Comparison of ENCODE assay signal across 1 cellular context in genomic region chr11:118226294-118226693, GRCh38.
TF ChIP-seq lines count a peak whose summit lies in the region.

No MANE protein-coding gene starts in this region.

TF ChIP-seq in K562, 482 proteins besides CTCF, POLR2A, EP300 and RAD21 (continued from another document):
- no peak for TF ChIP-seq FOXP4 (CRISPR knock-in tag; IDR thresholded peaks at IDR 0.05; ENCODE audit: borderline replicate concordance)
- no peak for TF ChIP-seq MAFK (IDR thresholded peaks at IDR 0.05; ENCODE audit: low read length)
- TF ChIP-seq SRSF1 (IDR thresholded peaks at IDR 0.05; ENCODE audit: low read depth, low read length) = no peak
- TF ChIP-seq CREBBP (IDR thresholded peaks at IDR 0.05; ENCODE audit: low read depth, low read length) = no peak
- no peak for TF ChIP-seq ATF1 (CRISPR knock-in tag; IDR thresholded peaks at IDR 0.05)
- no peak for TF ChIP-seq ATF1 (tag; IDR thresholded peaks at IDR 0.05)
- peak; percentile 50; the same call in 1 of the 2 replicates for TF ChIP-seq USF1 (CRISPR knock-in tag; IDR thresholded peaks at IDR 0.05)
- TF ChIP-seq ZZZ3 (IDR thresholded peaks at IDR 0.05) = no peak
- no peak for TF ChIP-seq TCFL5 (CRISPR knock-in tag; conservative IDR thresholded peaks at IDR 0.05)
- TF ChIP-seq ZNF165 (CRISPR knock-in tag; IDR thresholded peaks at IDR 0.05; ENCODE audit: borderline replicate concordance) = no peak
- TF ChIP-seq MAFG (tag; conservative IDR thresholded peaks at IDR 0.05) = no peak
- TF ChIP-seq SAFB2 (IDR thresholded peaks at IDR 0.05; ENCODE audit: borderline replicate concordance, low read depth, low read length, severe bottlenecking) = no peak
- TF ChIP-seq ZBTB1 (CRISPR knock-in tag; IDR thresholded peaks at IDR 0.05; ENCODE audit: borderline replicate concordance, low read depth) = no peak
- no peak for TF ChIP-seq CXXC5 (CRISPR knock-in tag; IDR thresholded peaks at IDR 0.05)
- no peak for TF ChIP-seq BHLHE40 (IDR thresholded peaks at IDR 0.05; ENCODE audit: low read length)
- no peak for TF ChIP-seq KDM1A (IDR thresholded peaks at IDR 0.05)
- no peak for TF ChIP-seq CBFA2T2 (conservative IDR thresholded peaks at IDR 0.05)
- no peak for TF ChIP-seq HMGN3 (IDR thresholded peaks at IDR 0.05; ENCODE audit: borderline replicate concordance, extremely low read depth, insufficient read length, low read depth, low read length)
- TF ChIP-seq CHD4 (IDR thresholded peaks at IDR 0.05; ENCODE audit: insufficient read depth, insufficient replicate concordance, low read depth, low read length, poor library complexity, severe bottlenecking) = no peak
- TF ChIP-seq SIN3A (IDR thresholded peaks at IDR 0.05; ENCODE audit: borderline replicate concordance in 2 of 2, control insufficient read depth in 1 of 2, low read depth in 2 of 2, low read length in 2 of 2) = no peak
- no peak for TF ChIP-seq ZNF717 (CRISPR knock-in tag; IDR thresholded peaks at IDR 0.05)
- TF ChIP-seq, protein P1, sequence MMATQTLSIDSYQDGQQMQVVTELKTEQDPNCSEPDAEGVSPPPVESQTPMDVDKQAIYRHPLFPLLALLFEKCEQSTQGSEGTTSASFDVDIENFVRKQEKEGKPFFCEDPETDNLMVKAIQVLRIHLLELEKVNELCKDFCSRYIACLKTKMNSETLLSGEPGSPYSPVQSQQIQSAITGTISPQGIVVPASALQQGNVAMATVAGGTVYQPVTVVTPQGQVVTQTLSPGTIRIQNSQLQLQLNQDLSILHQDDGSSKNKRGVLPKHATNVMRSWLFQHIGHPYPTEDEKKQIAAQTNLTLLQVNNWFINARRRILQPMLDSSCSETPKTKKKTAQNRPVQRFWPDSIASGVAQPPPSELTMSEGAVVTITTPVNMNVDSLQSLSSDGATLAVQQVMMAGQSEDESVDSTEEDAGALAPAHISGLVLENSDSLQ (IDR thresholded peaks at IDR 0.05) = peak; percentile 73
- no peak for TF ChIP-seq ZNF778 (CRISPR knock-in tag; IDR thresholded peaks at IDR 0.05)
- no peak for TF ChIP-seq TCF3 (CRISPR knock-in tag; IDR thresholded peaks at IDR 0.05)
- no peak for TF ChIP-seq SMAD4 (CRISPR knock-in tag; conservative IDR thresholded peaks at IDR 0.05)
- no peak for TF ChIP-seq PHB2 (IDR thresholded peaks at IDR 0.05; ENCODE audit: low read depth)
